ENCODE assay signal across 18 cellular contexts in the genomic region with DNA sequence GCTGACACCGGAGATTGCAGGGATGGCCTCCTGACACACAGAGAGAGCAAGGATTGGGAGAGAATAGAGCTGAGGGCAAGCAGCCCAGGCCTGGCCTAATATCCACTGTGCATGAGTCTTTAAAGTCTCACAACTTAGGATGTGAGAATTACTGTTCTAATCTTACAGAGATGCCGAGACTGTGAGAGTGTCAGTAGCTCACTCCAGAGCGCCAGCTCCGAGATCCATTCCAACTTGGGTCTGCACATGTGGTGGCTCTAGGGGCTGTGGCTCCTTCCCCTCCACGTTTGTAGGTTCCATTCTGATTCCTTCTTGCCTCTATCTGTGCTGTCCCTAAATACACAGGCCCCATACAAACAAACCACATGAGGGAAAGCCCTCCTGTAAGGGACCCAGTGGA.
"Had no signal": no experiment of that assay in that cellular context is flagged by ENCODE, and none has a peak within 500 bp of the region (broad histone marks: within the 10 kb centered on the region; RNA-seq: fewer than 3 reads in every experiment).

No MANE protein-coding gene starts in this region.

- H3K27me3 ChIP-seq: ascending aorta, breast epithelium, gastrocnemius medialis, heart left ventricle, pancreas, sigmoid colon, tibial nerve had no signal

- H3K4me3 ChIP-seq: ascending aorta, breast epithelium, gastrocnemius medialis, heart left ventricle, pancreas, sigmoid colon, tibial nerve had no signal

- H3K4me1 Mint-ChIP-seq: stimulated activated naive B cell treated with anti-CD40 and anti-IgM and Interleukin-4, amounts not matched to agents 10 μg/mL and 1 μg/mL and 100 μg/mL, for 72 hours had no signal

- DNase-seq: activated CD4-positive, alpha-beta T cell treated with anti-CD3 and anti-CD28 coated beads, Interleukin-2, amount 50 U/mL, for 1 hour; activated gamma-delta T cell; activated T-cell treated with anti-CD3 and anti-CD28 coated beads, Interleukin-2, amount 50 U/mL, for 4 hours; dermis blood vessel endothelial cell; gastrocnemius medialis; heart left ventricle; immature natural killer cell; pancreas; SHP77; sigmoid colon; SK-N-SH; stimulated activated CD4-positive, alpha-beta T cell treated with anti-CD3 and anti-CD28 coated beads, Interleukin-2, amount 100 ng/mL, for 24 hours; stimulated activated naive B cell treated with anti-CD40 and anti-IgM and Interleukin-4, amounts not matched to agents 10 μg/mL and 1 μg/mL and 100 μg/mL, for 72 hours; T-helper 2 cell had no signal

- H3K9me3 Mint-ChIP-seq: immature natural killer cell; stimulated activated naive B cell treated with anti-CD40 and anti-IgM and Interleukin-4, amounts not matched to agents 10 μg/mL and 1 μg/mL and 100 μg/mL, for 72 hours had no signal

- H3K36me3 Mint-ChIP-seq: stimulated activated naive B cell treated with anti-CD40 and anti-IgM and Interleukin-4, amounts not matched to agents 10 μg/mL and 1 μg/mL and 100 μg/mL, for 72 hours had no signal

- H3K36me3 ChIP-seq: ascending aorta, breast epithelium, gastrocnemius medialis, heart left ventricle, pancreas, sigmoid colon, tibial nerve had no signal

- ATAC-seq: activated T-cell treated with anti-CD3 and anti-CD28 coated beads, Interleukin-2, amount 50 U/mL, for 4 hours; gastrocnemius medialis; heart left ventricle; pancreas; stimulated activated naive B cell treated with anti-CD40 and anti-IgM and Interleukin-4, amounts not matched to agents 10 μg/mL and 1 μg/mL and 100 μg/mL, for 72 hours; WTC11 had no signal

- H3K4me1 ChIP-seq: ascending aorta, breast epithelium, gastrocnemius medialis, tibial nerve had no signal

- H3K27ac Mint-ChIP-seq: immature natural killer cell; stimulated activated naive B cell treated with anti-CD40 and anti-IgM and Interleukin-4, amounts not matched to agents 10 μg/mL and 1 μg/mL and 100 μg/mL, for 72 hours; WTC11 had no signal

- H3K4me3 Mint-ChIP-seq: activated T-cell treated with anti-CD3 and anti-CD28 coated beads, Interleukin-2, amount 50 U/mL, for 4 hours; immature natural killer cell; stimulated activated naive B cell treated with anti-CD40 and anti-IgM and Interleukin-4, amounts not matched to agents 10 μg/mL and 1 μg/mL and 100 μg/mL, for 72 hours; WTC11 had no signal

- H3K27ac ChIP-seq: ascending aorta, breast epithelium, gastrocnemius medialis, heart left ventricle, pancreas, tibial nerve had no signal

- H3K9me3 ChIP-seq: ascending aorta, breast epithelium, gastrocnemius medialis, heart left ventricle, pancreas, sigmoid colon, SK-N-SH, tibial nerve had no signal
